ENCODE assay signal across 27 cellular contexts in the genomic region with DNA sequence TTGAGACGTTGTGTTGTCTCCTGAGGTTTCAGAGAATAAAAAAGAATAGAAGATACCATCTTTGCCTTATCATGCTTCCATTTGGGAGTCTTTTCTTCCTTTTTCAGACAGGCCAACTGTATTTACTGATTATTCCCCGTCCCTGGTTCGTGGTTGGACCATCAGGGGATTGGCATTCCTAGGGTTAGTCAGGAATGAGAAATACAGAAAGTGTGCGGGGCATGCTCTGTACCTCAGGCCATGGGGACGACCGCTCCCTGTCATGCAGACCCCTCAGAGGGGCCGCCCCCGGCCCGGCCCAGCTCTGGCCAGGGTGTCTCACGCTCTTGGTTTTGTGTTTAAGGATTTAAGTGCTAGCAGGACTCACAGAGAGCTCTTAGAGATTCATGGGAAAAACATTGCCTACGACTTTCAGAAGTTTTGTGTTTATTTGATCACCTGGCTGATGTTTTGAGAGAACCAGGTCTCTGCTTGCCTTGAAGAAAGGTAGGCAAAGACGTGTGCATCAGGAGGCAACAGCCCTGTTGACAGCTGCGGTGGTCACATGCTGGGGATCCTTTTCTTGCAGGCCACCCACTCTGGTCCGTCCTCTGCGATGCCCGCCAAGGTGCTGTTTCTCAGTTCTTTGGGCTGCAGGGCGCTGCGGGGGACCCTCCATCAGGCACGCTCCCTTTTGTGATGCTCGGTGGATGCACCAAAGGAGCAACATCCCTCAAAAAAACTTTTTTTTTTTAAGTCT.
"Had no signal": no experiment of that assay in that cellular context is flagged by ENCODE, and none has a peak within 500 bp of the region (broad histone marks: within the 10 kb centered on the region; RNA-seq: fewer than 3 reads in every experiment).

No MANE protein-coding gene starts in this region.

- H3K4me3 ChIP-seq: cardiac muscle cell, SJCRH30, SK-N-MC had no signal

- H3K4me3 Mint-ChIP-seq: activated CD4-positive, alpha-beta T cell treated with anti-CD3 and anti-CD28 coated beads, Interleukin-2, amount 10 ng/mL, durations not matched to agents 24 days and 14 days; activated CD8-positive, alpha-beta T cell treated with anti-CD3 and anti-CD28 coated beads for 36 hours; activated naive CD4-positive, alpha-beta T cell treated with anti-CD3 and anti-CD28 coated beads, Interleukin-2, amount 10 ng/mL, durations not matched to agents 7 days and 5 days; activated naive CD8-positive, alpha-beta T cell; activated naive CD8-positive, alpha-beta T cell treated with anti-CD3 and anti-CD28 coated beads, Interleukin-2, amount 50 U/mL, for 24 hours; activated T-cell treated with anti-CD3 and anti-CD28 coated beads, Interleukin-2, amount 50 U/mL, for 4 hours had no signal

- H3K27ac Mint-ChIP-seq: activated CD4-positive, alpha-beta T cell treated with anti-CD3 and anti-CD28 coated beads, Interleukin-2, amount 10 ng/mL, durations not matched to agents 24 days and 14 days; activated CD8-positive, alpha-beta T cell treated with anti-CD3 and anti-CD28 coated beads for 36 hours; activated naive CD4-positive, alpha-beta T cell treated with anti-CD3 and anti-CD28 coated beads, Interleukin-2, amount 10 ng/mL, durations not matched to agents 7 days and 5 days; activated naive CD8-positive, alpha-beta T cell; activated naive CD8-positive, alpha-beta T cell treated with anti-CD3 and anti-CD28 coated beads, Interleukin-2, amount 50 U/mL, for 24 hours had no signal

- H3K36me3 Mint-ChIP-seq: activated naive CD4-positive, alpha-beta T cell treated with anti-CD3 and anti-CD28 coated beads, Interleukin-2, amount 10 ng/mL, durations not matched to agents 7 days and 5 days; activated naive CD8-positive, alpha-beta T cell had no signal

- H3K27me3 ChIP-seq: cardiac muscle cell, SJCRH30 had no signal

- H3K4me1 ChIP-seq: SJCRH30 had no signal

- H3K4me1 Mint-ChIP-seq: activated CD4-positive, alpha-beta T cell treated with anti-CD3 and anti-CD28 coated beads, Interleukin-2, amount 10 ng/mL, durations not matched to agents 24 days and 14 days; activated naive CD4-positive, alpha-beta T cell treated with anti-CD3 and anti-CD28 coated beads, Interleukin-2, amount 10 ng/mL, durations not matched to agents 7 days and 5 days; activated naive CD8-positive, alpha-beta T cell treated with anti-CD3 and anti-CD28 coated beads, Interleukin-2, amount 50 U/mL, for 24 hours had no signal

- H3K27me3 Mint-ChIP-seq: activated CD4-positive, alpha-beta T cell treated with anti-CD3 and anti-CD28 coated beads, Interleukin-2, amount 10 ng/mL, durations not matched to agents 24 days and 14 days; activated CD8-positive, alpha-beta T cell treated with anti-CD3 and anti-CD28 coated beads for 36 hours; activated naive CD4-positive, alpha-beta T cell treated with anti-CD3 and anti-CD28 coated beads, Interleukin-2, amount 10 ng/mL, durations not matched to agents 7 days and 5 days; activated naive CD8-positive, alpha-beta T cell; activated naive CD8-positive, alpha-beta T cell treated with anti-CD3 and anti-CD28 coated beads, Interleukin-2, amount 50 U/mL, for 24 hours had no signal

- H3K4me2 ChIP-seq: KMS-11 had no signal

- DNase-seq: activated CD4-positive, alpha-beta T cell treated with anti-CD3 and anti-CD28 coated beads, Interleukin-2, amount 10 ng/mL, durations not matched to agents 24 days and 14 days; activated CD4-positive, alpha-beta T cell treated with anti-CD3 and anti-CD28 coated beads, Interleukin-2, amount 50 U/mL, for 4 hours; activated CD8-positive, alpha-beta memory T cell treated with anti-CD3 and anti-CD28 coated beads, Interleukin-2, amount 50 U/mL, for 4 hours; activated CD8-positive, alpha-beta T cell treated with anti-CD3 and anti-CD28 coated beads for 36 hours; activated effector memory CD4-positive, alpha-beta T cell treated with Interleukin-2 at 50 U/mL for 16 hours; activated naive CD4-positive, alpha-beta T cell treated with anti-CD3 and anti-CD28 coated beads, Interleukin-2, amount 10 ng/mL, durations not matched to agents 7 days and 5 days; activated naive CD8-positive, alpha-beta T cell treated with anti-CD3 and anti-CD28 coated beads, Interleukin-2, amount 50 U/mL, for 24 hours; activated T-cell treated with anti-CD3 and anti-CD28 coated beads for 4 hours; activated T-cell treated with anti-CD3 and anti-CD28 coated beads, Interleukin-2, amount 50 U/mL, for 4 hours; anterior cingulate cortex; MM.1S; MV-4-11; NCI-H1092; NCI-H1436 treated with DMSO at 0.1 percent for 48 hours; NCI-H1694 treated with DMSO at 0.1 percent for 48 hours; NCI-H2029; NCI-H345; NCI-H524 treated with DMSO at 0.1 percent for 48 hours; SHP77; SJCRH30; T1000; WERI-Rb-1 had no signal

- H3K36me3 ChIP-seq: cardiac muscle cell had no signal

- ATAC-seq: activated CD8-positive, alpha-beta T cell treated with anti-CD3 and anti-CD28 coated beads for 36 hours; activated naive CD8-positive, alpha-beta T cell treated with anti-CD3 and anti-CD28 coated beads, Interleukin-2, amount 50 U/mL, for 24 hours; activated T-cell treated with anti-CD3 and anti-CD28 coated beads, Interleukin-2, amount 50 U/mL, for 4 hours; Panc1 had no signal

- H3K27ac ChIP-seq: cardiac muscle cell, KMS-11, SJCRH30, SK-N-MC, WERI-Rb-1 had no signal

- H3K9me3 Mint-ChIP-seq: activated CD4-positive, alpha-beta T cell treated with anti-CD3 and anti-CD28 coated beads, Interleukin-2, amount 10 ng/mL, durations not matched to agents 24 days and 14 days; activated CD8-positive, alpha-beta T cell treated with anti-CD3 and anti-CD28 coated beads for 36 hours; activated naive CD4-positive, alpha-beta T cell treated with anti-CD3 and anti-CD28 coated beads, Interleukin-2, amount 10 ng/mL, durations not matched to agents 7 days and 5 days; activated naive CD8-positive, alpha-beta T cell treated with anti-CD3 and anti-CD28 coated beads, Interleukin-2, amount 50 U/mL, for 24 hours; activated T-cell treated with anti-CD3 and anti-CD28 coated beads, Interleukin-2, amount 50 U/mL, for 4 hours had no signal
